22 cellular contexts compared by ENCODE assay signal in the genomic region with DNA sequence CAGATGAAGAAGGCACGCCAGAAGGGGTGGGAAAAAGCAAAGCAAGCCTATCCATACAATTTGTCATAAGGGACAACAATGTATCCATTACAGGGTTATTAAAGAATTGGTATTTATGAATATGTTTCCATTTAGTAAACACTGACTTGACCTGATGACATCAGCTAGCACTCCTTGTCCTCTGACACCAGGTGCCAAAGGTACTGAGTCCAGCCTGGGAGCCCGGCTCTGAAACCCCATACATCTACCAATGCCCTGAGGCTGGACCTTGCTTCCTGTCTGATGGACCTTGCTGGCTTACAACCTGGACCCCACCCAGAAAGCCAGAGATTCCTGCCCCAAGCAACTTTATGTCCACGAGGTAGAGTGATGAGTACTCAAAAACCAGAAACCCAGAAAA.
DNase-seq lines count a peak whose midpoint lies in the region; ATAC-seq and TF ChIP-seq lines count a peak whose summit lies in the region.
"Had no signal": no experiment of that assay in that cellular context is flagged by ENCODE, and none has a peak within 500 bp of the region (broad histone marks: within the 10 kb centered on the region; RNA-seq: fewer than 3 reads in every experiment).

No MANE protein-coding gene starts in this region.

- H3K27ac Mint-ChIP-seq in CD8-positive, alpha-beta T cell: no peak overlapping the region
- H3K27ac Mint-ChIP-seq: B cell; CD4-positive, alpha-beta T cell; CD8-positive, alpha-beta memory T cell had no signal

- no TSS peak for BruUV-seq in OCI-LY7 (replicated peaks; lab: Mats Ljungman, UMichigan)

- no peak overlapping the region for H3K4me2 ChIP-seq in OCI-LY7 (ENCODE audit: low read length)
- H3K4me2 ChIP-seq: A549; BLaER1 treated with 17β-estradiol and CSF1 and Interleukin-3, amounts not matched to agents 10 nM and 100 nM had no signal

- POLR2A ChIA-PET in OCI-LY7 (lab: Charles Lee): no interaction called here
- POLR2A ChIA-PET in CD8-positive, alpha-beta T cell (lab: Charles Lee): no interaction called here

- no peaks in the 10 kb centered on the region for H3K9me2 ChIP-seq in OCI-LY7 (ENCODE audit: insufficient read depth, low read length)

- no peaks in the 10 kb centered on the region for H3K79me2 ChIP-seq in OCI-LY7 (ENCODE audit: insufficient read depth, low read depth, low read length)

- intact Hi-C loops in OCI-LY7 (cut with micrococcal nuclease; ENCODE audit: unreplicated experiment): loop anchor here (5.0 kb wide), 1 partner anchor 1213 kb away; no protein-coding TSS in a partner anchor
- intact Hi-C loops in left colon (cut with DNase I, micrococcal nuclease): no loop called here
- intact Hi-C loops in CD8-positive, alpha-beta T cell (cut with DNase I, micrococcal nuclease): no loop called here

- no peak overlapping the region for H3K4me3 Mint-ChIP-seq in CD8-positive, alpha-beta T cell
- H3K4me3 Mint-ChIP-seq: B cell; CD4-positive, alpha-beta T cell; CD8-positive, alpha-beta memory T cell had no signal

- H2AFZ ChIP-seq in OCI-LY7 (ENCODE audit: low read length): peak overlapping the region; percentile 14; the same call in 1 of the 2 replicates

- H3K9me3 ChIP-seq in OCI-LY7 (ENCODE audit: low read length) (no peaks in the 10 kb centered on the region), Peyer's patch (no peaks in the 10 kb centered on the region)
- H3K9me3 ChIP-seq in CD8-positive, alpha-beta T cell (ENCODE audit: low read length): no peaks in the 10 kb centered on the region
- H3K9me3 ChIP-seq: A549 had no signal

- ATAC-seq in left colon (peak; percentile 46), HG03159 (IDR thresholded peaks at IDR 0.05; ENCODE audit: unreplicated experiment) (no peak)
- no peak for ATAC-seq in CD8-positive, alpha-beta T cell
- ATAC-seq: A549, GM12878 had no signal

- no peaks in the 10 kb centered on the region for H3K36me3 Mint-ChIP-seq in CD8-positive, alpha-beta T cell
- H3K36me3 Mint-ChIP-seq: CD8-positive, alpha-beta memory T cell had no signal

- H3K27me3 ChIP-seq in Peyer's patch: no peaks in the 10 kb centered on the region
- no peaks in the 10 kb centered on the region for H3K27me3 ChIP-seq in CD8-positive, alpha-beta T cell (ENCODE audit: insufficient read depth, low read length)
- H3K27me3 ChIP-seq: BLaER1 treated with 17β-estradiol and CSF1 and Interleukin-3, amounts not matched to agents 10 nM and 100 nM had no signal

- H3K4me1 ChIP-seq in OCI-LY7 (ENCODE audit: insufficient read depth, low read length, poor library complexity, severe bottlenecking) (peaks cover 9% of the 10 kb centered on the region), Peyer's patch (peaks cover 0 to 4% (median 0%) of the 10 kb centered on the region in 4 donors)
- no peaks in the 10 kb centered on the region for H3K4me1 ChIP-seq in CD8-positive, alpha-beta T cell (ENCODE audit: insufficient read depth, low read length)
- H3K4me1 ChIP-seq: A549; BLaER1 treated with 17β-estradiol and CSF1 and Interleukin-3, amounts not matched to agents 10 nM and 100 nM had no signal

- peaks cover 6% of the 10 kb centered on the region for H3K27me3 Mint-ChIP-seq in CD8-positive, alpha-beta T cell (ENCODE audit: low read depth)

- H3K4me3 ChIP-seq in OCI-LY7 (ENCODE audit: low read depth, low read length, poor library complexity, severe bottlenecking) (no peak overlapping the region), Peyer's patch (no peak overlapping the region)
- no peak overlapping the region for H3K4me3 ChIP-seq in CD8-positive, alpha-beta T cell (ENCODE audit: low read depth, low read length)
- H3K4me3 ChIP-seq: A549; BLaER1 treated with 17β-estradiol and CSF1 and Interleukin-3, amounts not matched to agents 10 nM and 100 nM; GM12878 had no signal

- H3K27ac ChIP-seq in OCI-LY7 (ENCODE audit: low read depth, low read length, poor library complexity, severe bottlenecking): no peak overlapping the region
- H3K27ac ChIP-seq in Peyer's patch: no peak overlapping the region
- no peak overlapping the region for H3K27ac ChIP-seq in CD8-positive, alpha-beta T cell (ENCODE audit: low read depth, low read length)
- H3K27ac ChIP-seq: 22Rv1; A549; BLaER1 treated with 17β-estradiol and CSF1 and Interleukin-3, amounts not matched to agents 10 nM and 100 nM; C4-2B had no signal

- no peaks in the 10 kb centered on the region for H3K4me1 Mint-ChIP-seq in CD8-positive, alpha-beta T cell (ENCODE audit: low read depth)
- H3K4me1 Mint-ChIP-seq: B cell; CD8-positive, alpha-beta memory T cell had no signal

- H3K36me3 ChIP-seq in OCI-LY7 (ENCODE audit: insufficient read depth, low read length) (no peaks in the 10 kb centered on the region), Peyer's patch (no peaks in the 10 kb centered on the region)
- no peaks in the 10 kb centered on the region for H3K36me3 ChIP-seq in CD8-positive, alpha-beta T cell (ENCODE audit: insufficient read depth, low read length)
- H3K36me3 ChIP-seq: BLaER1 treated with 17β-estradiol and CSF1 and Interleukin-3, amounts not matched to agents 10 nM and 100 nM had no signal

- peaks cover 6% of the 10 kb centered on the region for H3K9me3 Mint-ChIP-seq in CD8-positive, alpha-beta T cell
- H3K9me3 Mint-ChIP-seq: CD4-positive, alpha-beta T cell had no signal

- DNase-seq in OCI-LY7 (ENCODE audit: low spot score): no peak
- DNase-seq in Peyer's patch: peak in 2 of 3 donors; percentile 55 to 72
- DNase-seq in left colon: no peak
- no peak for DNase-seq in CD8-positive, alpha-beta T cell
- DNase-seq: AML-193; CD4-positive, alpha-beta T cell; CD8-positive, alpha-beta memory T cell; COR-L47; DMS 273 treated with DMSO at 0.1 percent for 48 hours; DMS153; DMS53; DMS79; DND-41; EL; GDM1 had no signal

- no peak for TF ChIP-seq POLR2A in Peyer's patch (IDR thresholded peaks at IDR 0.05)

- CTCF ChIA-PET in OCI-LY7 (lab: Charles Lee; ENCODE audit: unreplicated experiment): no interaction called here
- CTCF ChIA-PET in CD8-positive, alpha-beta T cell (lab: Charles Lee): no interaction called here

- H4K20me1 ChIP-seq in OCI-LY7 (ENCODE audit: insufficient read depth, low read length): no peaks in the 10 kb centered on the region
- H4K20me1 ChIP-seq: BLaER1 treated with 17β-estradiol and CSF1 and Interleukin-3, amounts not matched to agents 10 nM and 100 nM had no signal

- no peak for TF ChIP-seq CTCF in OCI-LY7 (conservative IDR thresholded peaks at IDR 0.05; ENCODE audit: low read length)
- no peak for TF ChIP-seq CTCF in Peyer's patch (IDR thresholded peaks at IDR 0.05)
- TF ChIP-seq CTCF in CD8-positive, alpha-beta T cell (IDR thresholded peaks at IDR 0.05): no peak

Comparison
In these comparisons a context has a peak if more than half of its experiments do, and no peak if none do; other contexts are left out.
1. DNase-seq: peak in Peyer's patch (2 of 3); none in OCI-LY7 (single experiment), left colon (0 of 2) and CD8-positive, alpha-beta T cell (0 of 7).